ENCODE assay signal across 17 cellular contexts in the genomic region with DNA sequence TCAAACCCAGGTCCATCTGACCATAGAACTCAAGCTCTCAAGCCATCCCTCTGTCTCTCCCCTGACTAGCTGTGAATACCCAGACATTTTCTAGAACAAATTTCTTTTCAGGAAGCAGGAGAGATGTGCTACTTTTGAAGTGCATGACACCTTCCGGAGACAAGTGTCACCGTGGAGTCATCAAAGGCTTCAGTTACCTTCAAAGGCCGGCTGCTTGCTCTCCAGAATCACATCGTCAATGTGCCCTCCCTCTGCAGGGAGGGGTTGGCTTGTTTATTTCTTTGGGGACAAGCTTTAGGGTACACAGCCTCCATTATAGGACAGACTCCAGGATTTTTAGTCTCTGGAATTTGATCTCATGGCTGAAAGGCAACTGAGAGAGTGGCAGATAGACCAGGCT. TPM values are rescaled to one million over a fixed set of nuclear protein-coding genes. Genes with fewer than 3 reads are reported as not detected.
"Had no signal": no experiment of that assay in that cellular context is flagged by ENCODE, and none has a peak within 500 bp of the region (broad histone marks: within the 10 kb centered on the region; RNA-seq: fewer than 3 reads in every experiment).

No MANE protein-coding gene starts in this region.

- ATAC-seq: left colon, right cardiac atrium had no signal

- H3K4me3 ChIP-seq: coronary artery, esophagus muscularis mucosa, lung, prostate gland, skin epidermis had no signal

- H3K27me3 Mint-ChIP-seq: activated naive CD8-positive, alpha-beta T cell treated with anti-CD3 and anti-CD28 coated beads, Interleukin-2, amount 10 ng/mL, durations not matched to agents 7 days and 5 days had no signal

- H3K36me3 ChIP-seq: esophagus muscularis mucosa, prostate gland had no signal

- H3K27ac Mint-ChIP-seq: activated B cell treated with CpG ODN at 0.5 μM for 24 hours; activated naive CD8-positive, alpha-beta T cell treated with anti-CD3 and anti-CD28 coated beads, Interleukin-2, amount 10 ng/mL, durations not matched to agents 7 days and 5 days; activated T-helper 2 cell treated with anti-CD3 and anti-CD28 coated beads, Interferon-gamma antibody, Interleukin-2, Interleukin-4, amounts not matched to agents 10 μg/mL and 5 μg/mL and 100 μg/mL, durations not matched to agents 14 hours and 24 hours and 36 hours; brain; mesothelial cell of epicardium had no signal

- H3K9me3 Mint-ChIP-seq: activated B cell treated with CpG ODN at 0.5 μM for 24 hours; activated naive CD8-positive, alpha-beta T cell treated with anti-CD3 and anti-CD28 coated beads, Interleukin-2, amount 10 ng/mL, durations not matched to agents 7 days and 5 days; activated T-helper 2 cell treated with anti-CD3 and anti-CD28 coated beads, Interferon-gamma antibody, Interleukin-2, Interleukin-4, amounts not matched to agents 10 μg/mL and 5 μg/mL and 100 μg/mL, durations not matched to agents 14 hours and 24 hours and 36 hours; central memory CD8-positive, alpha-beta T cell; mesothelial cell of epicardium; neural crest cell had no signal

- H3K4me1 Mint-ChIP-seq: activated B cell treated with CpG ODN at 0.5 μM for 24 hours, mesothelial cell of epicardium, neural crest cell had no signal

- H3K36me3 Mint-ChIP-seq: activated naive CD8-positive, alpha-beta T cell treated with anti-CD3 and anti-CD28 coated beads, Interleukin-2, amount 10 ng/mL, durations not matched to agents 7 days and 5 days; brain; mesothelial cell of epicardium had no signal

- DNase-seq: activated B cell treated with CpG ODN at 0.5 μM for 24 hours; activated CD8-positive, alpha-beta memory T cell treated with anti-CD3 and anti-CD28 coated beads for 24 hours; activated naive CD8-positive, alpha-beta T cell treated with anti-CD3 and anti-CD28 coated beads, Interleukin-2, amount 10 ng/mL, durations not matched to agents 7 days and 5 days; left colon; right cardiac atrium had no signal

- H3K9me3 ChIP-seq: esophagus muscularis mucosa, prostate gland had no signal

- H3K4me3 Mint-ChIP-seq: activated B cell treated with CpG ODN at 0.5 μM for 24 hours; activated naive CD8-positive, alpha-beta T cell treated with anti-CD3 and anti-CD28 coated beads, Interleukin-2, amount 10 ng/mL, durations not matched to agents 7 days and 5 days; brain; central memory CD8-positive, alpha-beta T cell; mesothelial cell of epicardium; neural crest cell had no signal

RNA-seq across cellular contexts. Expression of a gene that starts 37.7 kb away (rescaled TPM):
- total RNA-seq: activated B cell treated with CpG ODN at 0.5 μM for 24 hours; activated naive CD8-positive, alpha-beta T cell treated with anti-CD3 and anti-CD28 coated beads, Interleukin-2, amount 10 ng/mL, durations not matched to agents 7 days and 5 days; activated T-helper 2 cell treated with anti-CD3 and anti-CD28 coated beads, Interferon-gamma antibody, Interleukin-2, Interleukin-4, amounts not matched to agents 10 μg/mL and 5 μg/mL and 100 μg/mL, durations not matched to agents 14 hours and 24 hours and 36 hours; mesothelial cell of epicardium; osteoblast; T-helper 2 cell treated with Interferon-gamma antibody and Interleukin-4, amounts not matched to agents 100 ng/mL and 5 ng/mL, for 36 hours had no signal
